In the genomic region with DNA sequence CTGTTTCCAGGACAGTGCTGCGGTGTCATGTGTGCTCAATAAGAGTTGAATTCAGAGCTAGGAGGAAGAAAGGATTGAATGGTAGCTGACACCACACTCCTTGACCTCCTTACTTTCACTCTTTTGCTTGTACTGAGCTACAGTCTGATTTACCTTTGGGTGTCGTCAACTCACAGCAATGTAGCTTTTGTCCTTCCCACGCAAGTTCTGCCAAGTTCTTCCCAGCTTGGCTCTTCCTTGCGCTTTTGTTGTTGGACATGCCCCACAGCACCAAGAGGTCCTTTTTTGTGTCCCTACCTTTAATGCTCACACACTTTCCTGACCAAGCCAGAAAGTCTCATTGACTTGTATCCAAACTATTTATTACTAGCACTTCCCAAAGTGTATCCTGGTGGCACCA, we compare ENCODE assay signal across 16 cellular contexts. TPM values are rescaled to one million over a fixed set of nuclear protein-coding genes. Genes with fewer than 3 reads are reported as not detected.
DNase-seq lines count a peak whose midpoint lies in the region; ATAC-seq, FAIRE-seq and TF ChIP-seq lines count a peak whose summit lies in the region.
"Had no signal": no experiment of that assay in that cellular context is flagged by ENCODE, and none has a peak within 500 bp of the region (broad histone marks: within the 10 kb centered on the region; RNA-seq: fewer than 3 reads in every experiment).

No MANE protein-coding gene starts in this region.

- H4K20me1 ChIP-seq in GM23338 (replicated peaks; ENCODE audit: insufficient read depth), result no peaks in the 10 kb centered on the region
- no peaks in the 10 kb centered on the region for H4K20me1 ChIP-seq in mammary epithelial cell (ENCODE audit: insufficient read depth, low read length)
- no peaks in the 10 kb centered on the region for H4K20me1 ChIP-seq in keratinocyte (ENCODE audit: control insufficient read depth, extremely low read depth, insufficient read depth, low read length)

- FAIRE-seq in keratinocyte (lab: Jason Lieb, UNC), result peak; percentile 75
- FAIRE-seq: GM12878 had no signal

- H3K9me1 ChIP-seq in keratinocyte (ENCODE audit: control insufficient read depth, extremely low read depth, insufficient read depth, low read length), result no peaks in the 10 kb centered on the region

- no peaks in the 10 kb centered on the region for H3K36me3 ChIP-seq in GM23338 (ENCODE audit: insufficient read depth)
- H3K36me3 ChIP-seq in mammary epithelial cell (ENCODE audit: insufficient read depth, low read length), result no peaks in the 10 kb centered on the region
- no peaks in the 10 kb centered on the region for H3K36me3 ChIP-seq in keratinocyte (ENCODE audit: control insufficient read depth in 2 of 2, extremely low read depth in 1 of 2, insufficient read depth in 2 of 2, low read length in 2 of 2)
- H3K36me3 ChIP-seq in psoas muscle (ENCODE audit: insufficient read depth in 1 of 2, low read depth in 1 of 2), result peaks cover 0 to 3% of the 10 kb centered on the region in 2 donors
- H3K36me3 ChIP-seq: HAP-1 had no signal

- intact Hi-C loops in mammary epithelial cell (cut with micrococcal nuclease) (no loop called here), psoas muscle (cut with DNase I) (no loop called here), left colon (cut with DNase I, micrococcal nuclease) (no loop called here)

- CTCF ChIA-PET in mammary epithelial cell (lab: Charles Lee; ENCODE audit: low non-redundant PET), result interaction anchor here (0.6 kb wide), 1 partner anchor 85 kb away, joined by 5 read pairs; no protein-coding TSS in a partner anchor

- H2AFZ ChIP-seq in GM23338 (0 out of 2 replicates have a peak overlapping the region, but pooled peaks have one; percentile 47), mammary epithelial cell (ENCODE audit: low read depth, low read length) (peak overlapping the region; percentile 86), keratinocyte (ENCODE audit: control insufficient read depth, low read length) (peak overlapping the region; percentile 51)

- BruUV-seq in mammary epithelial cell (replicated peaks; lab: Mats Ljungman, UMichigan), result no TSS peak

- H3K4me1 Mint-ChIP-seq in GM23338, result peaks cover 4% of the 10 kb centered on the region; the same call in 2 of the 3 replicates
- H3K4me1 Mint-ChIP-seq: CD4-positive, CD25-positive, alpha-beta regulatory T cell had no signal

- H3K9me3 ChIP-seq in mammary epithelial cell (replicated peaks; ENCODE audit: insufficient read depth, low read length), result no peaks in the 10 kb centered on the region
- no peaks in the 10 kb centered on the region for H3K9me3 ChIP-seq in keratinocyte (ENCODE audit: control insufficient read depth, low read depth, low read length)
- H3K9me3 ChIP-seq in psoas muscle, result no peaks in the 10 kb centered on the region
- H3K9me3 ChIP-seq: HAP-1 had no signal

- H3F3A ChIP-seq in GM23338 (replicated peaks; ENCODE audit: low read depth), result no peaks in the 10 kb centered on the region

- in situ Hi-C loops in mammary epithelial cell (cut with MboI; ENCODE audit: low sequenced_read_pairs in 2 of 2), result no loop called here

- dilution Hi-C loops in mammary epithelial cell (cut with HindIII; ENCODE audit: low sequenced_read_pairs), result no loop called here
- dilution Hi-C loops in keratinocyte (cut with MboI; ENCODE audit: extremely low pct_ligation_motif_present, low sequenced_read_pairs), result no loop called here

- H3K9ac ChIP-seq in mammary epithelial cell (ENCODE audit: insufficient read depth, low read length) (peak overlapping the region; percentile 31), keratinocyte (ENCODE audit: control insufficient read depth, extremely low read depth, insufficient read depth, low read length) (peak overlapping the region; percentile 3)

- H3K27ac ChIP-seq in GM23338 (ENCODE audit: low read depth), result no peak overlapping the region
- H3K27ac ChIP-seq in mammary epithelial cell (ENCODE audit: insufficient read depth, low read depth, low read length), result peak overlapping the region; percentile 57
- H3K27ac ChIP-seq in keratinocyte (ENCODE audit: control insufficient read depth, insufficient read depth, low read length), result peak overlapping the region; percentile 67
- peak overlapping the region; percentile 81 for H3K27ac ChIP-seq in psoas muscle

- no peaks in the 10 kb centered on the region for H3K9me3 Mint-ChIP-seq in GM23338

- H3K79me2 ChIP-seq in GM23338 (replicated peaks; ENCODE audit: insufficient read depth) (no peaks in the 10 kb centered on the region), mammary epithelial cell (ENCODE audit: insufficient read depth, low read length) (no peaks in the 10 kb centered on the region), keratinocyte (ENCODE audit: control insufficient read depth, insufficient read depth, low read length) (no peaks in the 10 kb centered on the region)

- no peak overlapping the region for H3K4me3 Mint-ChIP-seq in GM23338
- H3K4me3 Mint-ChIP-seq: CD4-positive, CD25-positive, alpha-beta regulatory T cell had no signal

- H3K27ac Mint-ChIP-seq in GM23338, result no peak overlapping the region
- H3K27ac Mint-ChIP-seq: CD4-positive, CD25-positive, alpha-beta regulatory T cell had no signal

- no peaks in the 10 kb centered on the region for H3K27me3 ChIP-seq in GM23338 (ENCODE audit: insufficient read depth)
- H3K27me3 ChIP-seq in mammary epithelial cell (ENCODE audit: insufficient read depth, low read length), result no peaks in the 10 kb centered on the region
- H3K27me3 ChIP-seq in keratinocyte (ENCODE audit: control insufficient read depth, extremely low read depth, insufficient read depth, low read length), result no peaks in the 10 kb centered on the region
- no peaks in the 10 kb centered on the region for H3K27me3 ChIP-seq in psoas muscle (ENCODE audit: insufficient read depth in 3 of 3, low read length in 2 of 3)

- no peak for ATAC-seq in GM23338
- ATAC-seq in psoas muscle, result peak; percentile 13 to 23 (median 22)
- ATAC-seq in left colon, result no peak
- no peak for ATAC-seq in HG03135 (IDR thresholded peaks at IDR 0.05; ENCODE audit: unreplicated experiment)
- ATAC-seq: GM12878 had no signal

- H3K27me3 Mint-ChIP-seq in GM23338 (ENCODE audit: insufficient read depth, low read depth, poor library complexity), result peaks cover 5% of the 10 kb centered on the region

- WGBS in mammary epithelial cell (ENCODE audit: low coverage, missing lambda C conversion rate), result 5% methylated on average over 3 of the region's 4 CpGs
- 32 to 41% (median 36%) methylated on average over 4 of the region's 4 CpGs for WGBS in psoas muscle, 3 donors

- no peaks in the 10 kb centered on the region for H3K36me3 Mint-ChIP-seq in GM23338 (ENCODE audit: low read depth)
- H3K36me3 Mint-ChIP-seq: CD4-positive, CD25-positive, alpha-beta regulatory T cell had no signal

- 0 out of 2 replicates have a peak, but pooled peaks cover 3% of the 10 kb centered on the region for H3K9me2 ChIP-seq in GM23338 (ENCODE audit: insufficient read depth)

- TF ChIP-seq CTCF in GM23338 (conservative IDR thresholded peaks at IDR 0.05; ENCODE audit: low read depth in 2 of 2), result no peak
- no peak for TF ChIP-seq CTCF in mammary epithelial cell (conservative IDR thresholded peaks at IDR 0.05 in 1 of 2, IDR thresholded peaks at IDR 0.05 in 1 of 2; ENCODE audit: extremely low read depth in 1 of 2, insufficient read depth in 1 of 2, low read depth in 1 of 2, low read length in 2 of 2)
- TF ChIP-seq CTCF in keratinocyte (optimal IDR thresholded peaks at IDR 0.05 in 1 of 3, IDR thresholded peaks at IDR 0.05 in 1 of 3, conservative IDR thresholded peaks at IDR 0.05 in 1 of 3; ENCODE audit: extremely low read depth in 1 of 3, insufficient read depth in 2 of 3, low read length in 3 of 3), result no peak
- no peak for TF ChIP-seq CTCF in psoas muscle (IDR thresholded peaks at IDR 0.05)
- no peak for TF ChIP-seq CTCF in GM10266 (IDR thresholded peaks at IDR 0.05; ENCODE audit: control insufficient read depth, insufficient read depth, low read depth, missing control alignments)

- H3K4me2 ChIP-seq in GM23338 (no peak overlapping the region), mammary epithelial cell (ENCODE audit: insufficient read depth, low read depth, low read length) (peak overlapping the region; percentile 73), keratinocyte (ENCODE audit: control insufficient read depth, extremely low read depth, insufficient read depth, low read depth, low read length) (peak overlapping the region; percentile 69)

- H3K4me3 ChIP-seq in GM23338, result no peak overlapping the region
- H3K4me3 ChIP-seq in mammary epithelial cell (replicated peaks in 1 of 3; ENCODE audit: insufficient read depth in 1 of 3, low read depth in 2 of 3, low read length in 3 of 3), result no peak overlapping the region
- H3K4me3 ChIP-seq in keratinocyte (ENCODE audit: control insufficient read depth in 2 of 3, extremely low read depth in 1 of 3, insufficient read depth in 2 of 3, low read depth in 1 of 3, low read length in 3 of 3), result peak overlapping the region in 1 of 3 experiments; percentile 22
- H3K4me3 ChIP-seq in psoas muscle, result peak overlapping the region; percentile 26
- H3K4me3 ChIP-seq: GM12878, HAP-1 had no signal

- no peaks in the 10 kb centered on the region for H3K4me1 ChIP-seq in GM23338 (ENCODE audit: insufficient read depth)
- H3K4me1 ChIP-seq in mammary epithelial cell (ENCODE audit: insufficient read depth, low read length), result peaks cover 47% of the 10 kb centered on the region
- H3K4me1 ChIP-seq in keratinocyte (ENCODE audit: control insufficient read depth, extremely low read depth, insufficient read depth, low read length), result peaks cover 41% of the 10 kb centered on the region
- H3K4me1 ChIP-seq in psoas muscle, result peaks cover 46% of the 10 kb centered on the region
- H3K4me1 ChIP-seq: HAP-1 had no signal

- DNase-seq in GM23338 (ENCODE audit: low spot score) (no peak), mammary epithelial cell (peak; percentile 63), keratinocyte (ENCODE audit: low read depth, low spot score) (no peak), psoas muscle (no peak), left colon (no peak), NOMO-1 (lab: John Stamatoyannopoulos, UW; ENCODE audit: unreplicated experiment in 2 of 2) (no peak), GM10266 (ENCODE audit: extremely low spot score) (no peak)
- DNase-seq: ACHN; CD4-positive, CD25-positive, alpha-beta regulatory T cell; NCI-H146; NCI-H2107; NCI-H226; NCI-H526 had no signal

RNA-seq across cellular contexts. Expression of a gene that starts 38.3 kb away (rescaled TPM):
- not detected in 2 replicates for total RNA-seq in GM23338 (2014; rRNA removed; shearing (Covaris generic))
- polyA plus RNA-seq in GM23338 (2016; fragmentation: Nextera tagmentation; extraction: Ambion mirVana), result not detected in 2 replicates
- total RNA-seq in mammary epithelial cell, result 100 to 1,000 TPM; 186 to 461 TPM
- polyA plus RNA-seq in mammary epithelial cell, result 162 TPM
- 233 TPM for polyA minus RNA-seq in mammary epithelial cell
- 174 to 197 TPM (median 183 TPM) in 3 replicates for polyA plus RNA-seq in keratinocyte
- polyA plus RNA-seq in keratinocyte (2011; ENCODE audit: low read depth), result 7.3 TPM
- polyA plus RNA-seq in keratinocyte (2011; cell fraction: cytosol; rRNA removed), result 39.0 and 68.3 TPM in 2 replicates
- 324 and 400 TPM in 2 replicates for polyA plus RNA-seq in keratinocyte (2011; cell fraction: nucleus; rRNA removed)
- polyA plus RNA-seq in keratinocyte (2012; ENCODE audit: low replicate concordance), result 15.1 and 117 TPM in 2 replicates
- 102 to 255 TPM (median 248 TPM) in 3 replicates for polyA minus RNA-seq in keratinocyte
- polyA minus RNA-seq in keratinocyte (2011; cell fraction: cytosol; rRNA and poly(A)+ RNA removed), result 108 TPM
- polyA minus RNA-seq in keratinocyte (2011; cell fraction: nucleus; rRNA and poly(A)+ RNA removed), result 418 and 705 TPM in 2 replicates
- 10 to 100 TPM in 2 of 4 donors, 1 to 10 TPM in 2; 4.6 to 24.3 (median 10.0) TPM for total RNA-seq in psoas muscle
- polyA plus RNA-seq in psoas muscle, result 1 to 10 TPM; 2.1 to 4.8 (median 3.0) TPM
- total RNA-seq in left colon, result 10 to 100 TPM; 19.7 to 28.0 TPM
- total RNA-seq: CD4-positive, CD25-positive, alpha-beta regulatory T cell; GM12878 had no signal
- polyA plus RNA-seq: CD4-positive, CD25-positive, alpha-beta regulatory T cell had no signal

Comparison
In these comparisons a context has a peak if more than half of its experiments do, and no peak if none do; other contexts are left out.
1. ATAC-seq: peak in psoas muscle (4 of 4); none in GM23338 (single experiment), left colon (single experiment) and HG03135 (single experiment).
2. RNA of a gene that starts 38.3 kb away (total RNA-seq): 186 to 461 TPM in mammary epithelial cell; 19.7 to 28.0 TPM in left colon, 4.6 to 24.3 TPM in psoas muscle and not detected in GM23338; every median in the first group is over 4 times any median in the second.
3. Peak in every context shown above with its lines, with median percentiles within 50 percentile points of each other: H2AFZ ChIP-seq.